Comparison of ENCODE assay signal across 15 cellular contexts in genomic region chr6:98039443-98039842, GRCh38.
"Had no signal": no experiment of that assay in that cellular context is flagged by ENCODE, and none has a peak within 500 bp of the region (broad histone marks: within the 10 kb centered on the region; RNA-seq: fewer than 3 reads in every experiment).

No MANE protein-coding gene starts in this region.

- H3K27me3 ChIP-seq: cardiac muscle cell, upper lobe of left lung had no signal

- H3K9me3 Mint-ChIP-seq: activated naive CD4-positive, alpha-beta T cell treated with anti-CD3 and anti-CD28 coated beads for 36 hours; activated T-helper 1 cell treated with anti-CD3 and anti-CD28 coated beads, Interleukin-12 subunit alpha, Interleukin-12 subunit beta, Interleukin-2, Interleukin-4 antibody, amounts not matched to agents 30 ng/mL and 10 ng/mL and 1 ng/mL, durations not matched to agents 14 hours and 24 hours and 36 hours; T-helper 1 cell treated with Interleukin-12 subunit alpha and Interleukin-12 subunit beta and Interleukin-4 antibody, amounts not matched to agents 30 μg/mL and 1 μg/mL, for 36 hours had no signal

- H3K36me3 Mint-ChIP-seq: naive thymus-derived CD4-positive, alpha-beta T cell had no signal

- ATAC-seq: lower lobe of right lung; naive thymus-derived CD4-positive, alpha-beta T cell; psoas muscle had no signal

- H3K4me1 Mint-ChIP-seq: naive thymus-derived CD4-positive, alpha-beta T cell had no signal

- H3K4me1 ChIP-seq: esophagus squamous epithelium, lower lobe of right lung, psoas muscle, sigmoid colon, upper lobe of left lung had no signal

- H3K27ac ChIP-seq: cardiac muscle cell, esophagus squamous epithelium, lower lobe of right lung, psoas muscle, sigmoid colon, upper lobe of left lung had no signal

- DNase-seq: activated CD4-positive, alpha-beta T cell treated with anti-CD3 and anti-CD28 coated beads for 48 hours; activated naive CD4-positive, alpha-beta T cell treated with anti-CD3 and anti-CD28 coated beads for 36 hours; esophagus squamous epithelium; foreskin fibroblast; lower lobe of right lung; naive thymus-derived CD4-positive, alpha-beta T cell; occipital lobe; psoas muscle; sigmoid colon; stimulated activated CD4-positive, alpha-beta T cell treated with anti-CD3 and anti-CD28 coated beads, Interleukin-12 subunit alpha, Interleukin-12 subunit beta, amount 100 ng/mL, for 4 hours; stimulated activated naive CD4-positive, alpha-beta T cell treated with Interleukin-2 at 50 U/mL for 16 hours; upper lobe of left lung had no signal

- H3K36me3 ChIP-seq: cardiac muscle cell, esophagus squamous epithelium, lower lobe of right lung, sigmoid colon, upper lobe of left lung had no signal

- H3K9me3 ChIP-seq: esophagus squamous epithelium, lower lobe of right lung, psoas muscle, sigmoid colon, upper lobe of left lung had no signal

- H3K27ac Mint-ChIP-seq: activated naive CD4-positive, alpha-beta T cell treated with anti-CD3 and anti-CD28 coated beads for 36 hours; activated T-helper 1 cell treated with anti-CD3 and anti-CD28 coated beads, Interleukin-12 subunit alpha, Interleukin-12 subunit beta, Interleukin-2, Interleukin-4 antibody, amounts not matched to agents 30 ng/mL and 10 ng/mL and 1 ng/mL, durations not matched to agents 14 hours and 24 hours and 36 hours; naive thymus-derived CD4-positive, alpha-beta T cell; T-helper 1 cell treated with Interleukin-12 subunit alpha and Interleukin-12 subunit beta and Interleukin-4 antibody, amounts not matched to agents 30 μg/mL and 1 μg/mL, for 36 hours had no signal

- H3K4me3 Mint-ChIP-seq: activated naive CD4-positive, alpha-beta T cell treated with anti-CD3 and anti-CD28 coated beads for 36 hours; activated T-helper 1 cell treated with anti-CD3 and anti-CD28 coated beads, Interleukin-12 subunit alpha, Interleukin-12 subunit beta, Interleukin-2, Interleukin-4 antibody, amounts not matched to agents 30 ng/mL and 10 ng/mL and 1 ng/mL, durations not matched to agents 14 hours and 24 hours and 36 hours; naive thymus-derived CD4-positive, alpha-beta T cell; T-helper 1 cell treated with Interleukin-12 subunit alpha and Interleukin-12 subunit beta and Interleukin-4 antibody, amounts not matched to agents 30 μg/mL and 1 μg/mL, for 36 hours had no signal

- H3K4me3 ChIP-seq: cardiac muscle cell, esophagus squamous epithelium, lower lobe of right lung, psoas muscle, sigmoid colon, upper lobe of left lung had no signal
